In genomic region chr5:72015103-72015548, GRCh38 we compare ENCODE assay signal across 8 cellular contexts.
DNase-seq lines count a peak whose midpoint lies in the region; ATAC-seq and TF ChIP-seq lines count a peak whose summit lies in the region.

No MANE protein-coding gene starts in this region.

- DNase-seq in HCT116 (ENCODE audit: low read depth, low spot score) (peak; percentile 93), NCI-H345 (lab: John Stamatoyannopoulos, UW) (peak; percentile 91), osteoblast (ENCODE audit: insufficient read length, low spot score, missing footprints) (peak; percentile 85), CD14-positive monocyte (ENCODE audit: low spot score) (no peak)

- no peaks in the 10 kb centered on the region for H3K9me2 ChIP-seq in HCT116 (ENCODE audit: insufficient read depth)

- H3K27ac ChIP-seq in HCT116 (ENCODE audit: low read depth, low read length), result peak overlapping the region; percentile 45
- peak overlapping the region; percentile 78 for H3K27ac ChIP-seq in cingulate gyrus (ENCODE audit: low read depth, low read length)
- H3K27ac ChIP-seq in osteoblast (ENCODE audit: low read depth, low read length), result no peak overlapping the region

- H3K4me1 Mint-ChIP-seq in CD14-positive monocyte, result no peaks in the 10 kb centered on the region

- no peak for TF ChIP-seq POLR2A in HCT116 (IDR thresholded peaks at IDR 0.05; ENCODE audit: borderline replicate concordance, extremely low read depth, insufficient read depth, insufficient read length)

- H3K9me3 ChIP-seq in HCT116 (ENCODE audit: control insufficient read depth in 1 of 2, insufficient read depth in 1 of 2, low read depth in 1 of 2, low read length in 2 of 2) (no peaks in the 10 kb centered on the region), osteoblast (ENCODE audit: low read depth, low read length) (no peaks in the 10 kb centered on the region)

- peak; percentile 96 for ATAC-seq in HCT116
- ATAC-seq in GM21390 (IDR thresholded peaks at IDR 0.05; ENCODE audit: unreplicated experiment), result no peak
- ATAC-seq in HG02571 (IDR thresholded peaks at IDR 0.05; ENCODE audit: unreplicated experiment), result no peak
- ATAC-seq in HG02759 (IDR thresholded peaks at IDR 0.05; ENCODE audit: unreplicated experiment), result no peak

- no peaks in the 10 kb centered on the region for H3K36me3 Mint-ChIP-seq in CD14-positive monocyte

- peak overlapping the region; percentile 93 for H2AFZ ChIP-seq in HCT116 (ENCODE audit: low read depth, low read length, poor library complexity, severe bottlenecking)
- peak overlapping the region; percentile 69 for H2AFZ ChIP-seq in osteoblast (ENCODE audit: low read length)

- TF ChIP-seq CTCF in HCT116 (IDR thresholded peaks at IDR 0.05 in 2 of 3, conservative IDR thresholded peaks at IDR 0.05 in 1 of 3; ENCODE audit: borderline replicate concordance in 1 of 3, insufficient read depth in 1 of 3, low read depth in 2 of 3, low read length in 2 of 3) (no peak), osteoblast (IDR thresholded peaks at IDR 0.05; ENCODE audit: extremely low read depth, low read depth, low read length) (no peak), CD14-positive monocyte (IDR thresholded peaks at IDR 0.05) (no peak)

- H3K9me3 Mint-ChIP-seq in CD14-positive monocyte, result peaks cover 0 to 4% (median 0%) of the 10 kb centered on the region in 7 donors

- peak overlapping the region; percentile 68 for H3K4me2 ChIP-seq in HCT116 (ENCODE audit: low read length)
- H3K4me2 ChIP-seq in osteoblast (ENCODE audit: insufficient read depth, low read length), result peak overlapping the region; percentile 26

- H4K20me1 ChIP-seq in HCT116 (ENCODE audit: insufficient read depth) (no peaks in the 10 kb centered on the region), osteoblast (ENCODE audit: insufficient read depth, low read length) (no peaks in the 10 kb centered on the region)

- no peaks in the 10 kb centered on the region for H3K36me3 ChIP-seq in HCT116 (ENCODE audit: control insufficient read depth in 1 of 2, insufficient read depth in 2 of 2, low read length in 2 of 2)
- H3K36me3 ChIP-seq in osteoblast (ENCODE audit: insufficient read depth, low read length), result no peaks in the 10 kb centered on the region

- H3K4me3 ChIP-seq in HCT116 (replicated peaks in 1 of 2; ENCODE audit: low read depth in 1 of 2, low read length in 2 of 2) (peak overlapping the region; percentile 25 to 37), osteoblast (ENCODE audit: insufficient read depth, low read length) (peak overlapping the region; percentile 33)

- BruUV-seq in HCT116 (replicated peaks; lab: Mats Ljungman, UMichigan), result no TSS peak

- POLR2A ChIA-PET in HCT116 (lab: Charles Lee), result no interaction called here

- CTCF ChIA-PET in HCT116 (lab: Charles Lee), result no interaction called here

- no peak overlapping the region for H3K27ac Mint-ChIP-seq in CD14-positive monocyte

- no peak overlapping the region for H3K4me3 Mint-ChIP-seq in CD14-positive monocyte

- intact Hi-C loops in HCT116 (cut with micrococcal nuclease), result no loop called here
- intact Hi-C loops in CD14-positive monocyte (cut with micrococcal nuclease), result no loop called here

- H3K79me2 ChIP-seq in HCT116 (ENCODE audit: insufficient read depth, low read length) (no peaks in the 10 kb centered on the region), osteoblast (ENCODE audit: insufficient read depth, low read length) (no peaks in the 10 kb centered on the region)

- RAD21 ChIA-PET in HCT116 (lab: Charles Lee; ENCODE audit: low non-redundant PET in 1 of 2, low total read pairs in 2 of 2, uncharacterized antibody in 2 of 2, unreplicated experiment in 2 of 2), result no interaction called here

- peaks cover 3 to 4% (median 4%) of the 10 kb centered on the region in 3 donors for H3K27me3 Mint-ChIP-seq in CD14-positive monocyte (ENCODE audit: low read depth in 3 of 3)

- H3K4me1 ChIP-seq in HCT116 (ENCODE audit: control insufficient read depth in 1 of 2, insufficient read depth in 2 of 2, low read length in 2 of 2) (peaks cover 10 to 16% of the 10 kb centered on the region in 2 experiments), osteoblast (ENCODE audit: insufficient read depth, low read length) (peaks cover 3% of the 10 kb centered on the region)

- no peak for TF ChIP-seq RAD21 in HCT116 (IDR thresholded peaks at IDR 0.05; ENCODE audit: low read depth)

- H3K27me3 ChIP-seq in HCT116 (ENCODE audit: insufficient read depth, low read length) (no peaks in the 10 kb centered on the region), osteoblast (ENCODE audit: insufficient read depth, low read length) (peaks cover 17% of the 10 kb centered on the region)

- peak overlapping the region; percentile 35; the same call in 1 of the 2 replicates for H3K9ac ChIP-seq in HCT116 (ENCODE audit: low read length)

TF ChIP-seq in HCT116, 20 proteins besides CTCF, POLR2A, EP300 and RAD21:
- no peak for TF ChIP-seq ZBTB33 (IDR thresholded peaks at IDR 0.05; ENCODE audit: extremely low read depth, insufficient replicate concordance, low read length)
- no peak for TF ChIP-seq CEBPB (IDR thresholded peaks at IDR 0.05; ENCODE audit: low read depth)
- no peak for TF ChIP-seq JUND (IDR thresholded peaks at IDR 0.05)
- TF ChIP-seq FOSL1 (IDR thresholded peaks at IDR 0.05; ENCODE audit: low read depth), result no peak
- TF ChIP-seq ELF1 (IDR thresholded peaks at IDR 0.05; ENCODE audit: borderline replicate concordance, low read depth), result peak; percentile 25; the same call in 1 of the 2 replicates
- no peak for TF ChIP-seq EZH2 (IDR thresholded peaks at IDR 0.05)
- peak; percentile 86 for TF ChIP-seq YY1 (IDR thresholded peaks at IDR 0.05; ENCODE audit: extremely low read depth, insufficient replicate concordance, low read depth, low read length)
- TF ChIP-seq POLR2AphosphoS5 (IDR thresholded peaks at IDR 0.05; ENCODE audit: low read depth, low read length), result peak; percentile 27
- TF ChIP-seq SP1 (IDR thresholded peaks at IDR 0.05; ENCODE audit: low read depth), result peak; percentile 81
- no peak for TF ChIP-seq TCF7L2 (IDR thresholded peaks at IDR 0.05; ENCODE audit: borderline replicate concordance, extremely low read depth, insufficient read depth, insufficient read length)
- TF ChIP-seq REST (IDR thresholded peaks at IDR 0.05; ENCODE audit: low read depth), result no peak
- TF ChIP-seq ZNF274 (IDR thresholded peaks at IDR 0.05; ENCODE audit: low read depth, low read length), result no peak
- TF ChIP-seq ZFX (IDR thresholded peaks at IDR 0.05), result no peak
- peak; percentile 23; the same call in 1 of the 2 replicates for TF ChIP-seq CBX3 (IDR thresholded peaks at IDR 0.05; ENCODE audit: low read depth)
- peak; percentile 54; the same call in 1 of the 2 replicates for TF ChIP-seq EGR1 (IDR thresholded peaks at IDR 0.05; ENCODE audit: low read depth)
- no peak for TF ChIP-seq ATF3 (IDR thresholded peaks at IDR 0.05)
- TF ChIP-seq EZH2phosphoT487 (IDR thresholded peaks at IDR 0.05; ENCODE audit: borderline replicate concordance), result no peak
- TF ChIP-seq MAX (IDR thresholded peaks at IDR 0.05), result no peak; the same call in 1 of the 2 replicates
- no peak for TF ChIP-seq SRF (IDR thresholded peaks at IDR 0.05; ENCODE audit: low read depth)
- no peak for TF ChIP-seq SIN3A (IDR thresholded peaks at IDR 0.05; ENCODE audit: low read depth)
